ENCODE assay signal across 1 cellular context in genomic region chr15:20348291-20348899, GRCh38.
TF ChIP-seq lines count a peak whose summit lies in the region.

No MANE protein-coding gene starts in this region.

TF ChIP-seq in endothelial cell of umbilical vein, 7 proteins besides CTCF, POLR2A, EP300 and RAD21 (continued from another document):
- TF ChIP-seq EZH2 (IDR thresholded peaks at IDR 0.05; ENCODE audit: borderline replicate concordance, low read depth, low read length, severe bottlenecking) (no peak), JUN (IDR thresholded peaks at IDR 0.05; ENCODE audit: borderline replicate concordance, insufficient read depth, insufficient read length, low read depth) (no peak), FOS (IDR thresholded peaks at IDR 0.05; ENCODE audit: borderline replicate concordance, insufficient read depth, low read length) (no peak)
TF ChIP-seq in endothelial cell of umbilical vein: peak in this region for 0.
